26 cellular contexts compared by ENCODE assay signal in genomic region chr2:65594150-65594549, GRCh38.
"Had no signal": no experiment of that assay in that cellular context is flagged by ENCODE, and none has a peak within 500 bp of the region (broad histone marks: within the 10 kb centered on the region; RNA-seq: fewer than 3 reads in every experiment).

No MANE protein-coding gene starts in this region.

- H3K36me3 ChIP-seq: colonic mucosa, esophagus squamous epithelium, gastrocnemius medialis, heart right ventricle, left lung, lower lobe of right lung had no signal

- FAIRE-seq: endometrium, islet of Langerhans, keratinocyte had no signal

- H3K27ac ChIP-seq: colonic mucosa, epithelial cell of prostate, esophagus squamous epithelium, gastrocnemius medialis, heart right ventricle, left lung, lower lobe of right lung had no signal

- H3K27me3 ChIP-seq: colonic mucosa, esophagus squamous epithelium, gastrocnemius medialis, heart right ventricle, left lung had no signal

- H3K4me3 ChIP-seq: colonic mucosa, esophagus squamous epithelium, gastrocnemius medialis, heart right ventricle, left lung, lower lobe of right lung, mucosa of descending colon had no signal

- H3K9me3 ChIP-seq: colonic mucosa, esophagus squamous epithelium, gastrocnemius medialis, mucosa of descending colon had no signal

- H3K4me1 ChIP-seq: colonic mucosa, esophagus squamous epithelium, gastrocnemius medialis, heart right ventricle, left lung, lower lobe of right lung had no signal

- DNase-seq: colonic mucosa; cortex of kidney; effector CD8-positive, alpha-beta T cell; effector memory CD8-positive, alpha-beta T cell; endodermal cell; erythroblast; esophagus squamous epithelium; foreskin fibroblast; foreskin melanocyte; gastrocnemius medialis; glutamatergic neuron; head of caudate nucleus; heart right ventricle; hippocampal formation; left cardiac atrium; left lung; left ventricle myocardium superior; lower lobe of right lung; mesenchymal stem cell; mucosa of descending colon; naive B cell had no signal

- ATAC-seq: effector memory CD8-positive, alpha-beta T cell; esophagus mucosa; gastrocnemius medialis; heart right ventricle; left cardiac atrium; left lung; left ventricle myocardium superior; lower lobe of right lung; mucosa of descending colon had no signal
